1 cellular context compared by ENCODE assay signal in the genomic region with DNA sequence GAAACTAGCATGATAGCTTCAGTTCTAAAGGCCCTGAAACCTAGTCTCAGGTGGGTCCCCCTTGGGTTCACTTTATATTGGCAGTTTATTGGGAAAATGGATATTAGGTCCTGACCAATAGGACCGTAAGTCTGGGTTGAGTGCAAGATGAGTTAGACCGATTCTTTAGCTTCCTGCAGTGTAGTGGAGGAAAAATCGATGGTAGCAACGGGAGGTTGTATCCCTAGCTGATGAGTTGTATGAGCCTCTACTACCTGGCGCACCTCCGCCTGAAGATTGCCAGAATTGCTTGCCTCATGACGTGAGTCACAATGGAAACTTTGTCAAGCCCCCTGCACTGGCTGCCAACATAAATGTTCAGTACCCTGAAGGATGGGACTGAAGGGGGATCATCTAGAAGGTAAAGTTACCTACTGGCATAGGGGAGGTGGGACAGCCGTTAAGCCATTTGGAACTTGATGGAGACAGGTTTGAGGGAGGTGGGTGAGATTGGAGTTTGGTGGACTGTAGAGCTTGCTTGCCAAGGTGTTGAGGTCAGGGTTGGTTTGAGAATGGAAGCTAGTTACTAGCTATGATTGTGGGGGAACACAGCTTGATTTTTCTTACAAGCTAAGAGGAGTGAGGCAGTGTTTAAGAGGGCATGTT.
TF ChIP-seq lines count a peak whose summit lies in the region.

No MANE protein-coding gene starts in this region.

TF ChIP-seq in HepG2, 621 proteins besides CTCF, POLR2A, EP300 and RAD21 (continued from another document and continues in another):
- TF ChIP-seq, protein P1, sequence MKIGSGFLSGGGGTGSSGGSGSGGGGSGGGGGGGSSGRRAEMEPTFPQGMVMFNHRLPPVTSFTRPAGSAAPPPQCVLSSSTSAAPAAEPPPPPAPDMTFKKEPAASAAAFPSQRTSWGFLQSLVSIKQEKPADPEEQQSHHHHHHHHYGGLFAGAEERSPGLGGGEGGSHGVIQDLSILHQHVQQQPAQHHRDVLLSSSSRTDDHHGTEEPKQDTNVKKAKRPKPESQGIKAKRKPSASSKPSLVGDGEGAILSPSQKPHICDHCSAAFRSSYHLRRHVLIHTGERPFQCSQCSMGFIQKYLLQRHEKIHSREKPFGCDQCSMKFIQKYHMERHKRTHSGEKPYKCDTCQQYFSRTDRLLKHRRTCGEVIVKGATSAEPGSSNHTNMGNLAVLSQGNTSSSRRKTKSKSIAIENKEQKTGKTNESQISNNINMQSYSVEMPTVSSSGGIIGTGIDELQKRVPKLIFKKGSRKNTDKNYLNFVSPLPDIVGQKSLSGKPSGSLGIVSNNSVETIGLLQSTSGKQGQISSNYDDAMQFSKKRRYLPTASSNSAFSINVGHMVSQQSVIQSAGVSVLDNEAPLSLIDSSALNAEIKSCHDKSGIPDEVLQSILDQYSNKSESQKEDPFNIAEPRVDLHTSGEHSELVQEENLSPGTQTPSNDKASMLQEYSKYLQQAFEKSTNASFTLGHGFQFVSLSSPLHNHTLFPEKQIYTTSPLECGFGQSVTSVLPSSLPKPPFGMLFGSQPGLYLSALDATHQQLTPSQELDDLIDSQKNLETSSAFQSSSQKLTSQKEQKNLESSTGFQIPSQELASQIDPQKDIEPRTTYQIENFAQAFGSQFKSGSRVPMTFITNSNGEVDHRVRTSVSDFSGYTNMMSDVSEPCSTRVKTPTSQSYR (CRISPR knock-in tag; IDR thresholded peaks at IDR 0.05; ENCODE audit: borderline replicate concordance): no peak
- TF ChIP-seq ZNF547 (CRISPR knock-in tag; IDR thresholded peaks at IDR 0.05) (no peak), CREB1 (IDR thresholded peaks at IDR 0.05) (no peak), CREB1 (CRISPR knock-in tag; IDR thresholded peaks at IDR 0.05) (no peak; the same call in 1 of the 2 replicates), ZSCAN31 (CRISPR knock-in tag; IDR thresholded peaks at IDR 0.05; ENCODE audit: low read depth) (no peak), GTF3A (CRISPR knock-in tag; conservative IDR thresholded peaks at IDR 0.05) (no peak), STAT5B (CRISPR knock-in tag; IDR thresholded peaks at IDR 0.05) (peak; percentile 23; the same call in 1 of the 2 replicates), RARA (CRISPR knock-in tag; IDR thresholded peaks at IDR 0.05) (no peak), STAG1 (CRISPR knock-in tag; IDR thresholded peaks at IDR 0.05) (no peak), FOXJ3 (CRISPR knock-in tag; IDR thresholded peaks at IDR 0.05; ENCODE audit: borderline replicate concordance) (no peak), ZNF839 (CRISPR knock-in tag; IDR thresholded peaks at IDR 0.05; ENCODE audit: borderline replicate concordance) (no peak), YY1 (IDR thresholded peaks at IDR 0.05; ENCODE audit: insufficient read depth, insufficient replicate concordance, low read depth, low read length) (peak; percentile 6), ZNF326 (CRISPR knock-in tag; IDR thresholded peaks at IDR 0.05; ENCODE audit: borderline replicate concordance) (peak; percentile 42; the same call in 1 of the 2 replicates), HNF4A (CRISPR knock-in tag; IDR thresholded peaks at IDR 0.05) (no peak), MZF1 (CRISPR knock-in tag; IDR thresholded peaks at IDR 0.05; ENCODE audit: borderline replicate concordance) (no peak), ZNF564 (CRISPR knock-in tag; IDR thresholded peaks at IDR 0.05) (no peak), ZNF570 (CRISPR knock-in tag; IDR thresholded peaks at IDR 0.05; ENCODE audit: borderline replicate concordance) (no peak), JUND (CRISPR knock-in tag; IDR thresholded peaks at IDR 0.05) (0 out of 2 replicates have a peak, but pooled peaks have one; percentile 20), JUN (CRISPR knock-in tag; IDR thresholded peaks at IDR 0.05) (no peak), ZNF616 (CRISPR knock-in tag; IDR thresholded peaks at IDR 0.05; ENCODE audit: low read depth) (no peak), YEATS4 (CRISPR knock-in tag; IDR thresholded peaks at IDR 0.05; ENCODE audit: borderline replicate concordance) (peak; percentile 38; the same call in 1 of the 2 replicates), ZNF83 (CRISPR knock-in tag; IDR thresholded peaks at IDR 0.05; ENCODE audit: borderline replicate concordance) (no peak), PAF1 (CRISPR knock-in tag; IDR thresholded peaks at IDR 0.05) (peak; percentile 99), FLYWCH1 (CRISPR knock-in tag; IDR thresholded peaks at IDR 0.05) (no peak), TCF7 (IDR thresholded peaks at IDR 0.05; ENCODE audit: low read depth) (no peak), ZNF335 (CRISPR knock-in tag; IDR thresholded peaks at IDR 0.05) (no peak), KAT8 (CRISPR knock-in tag; IDR thresholded peaks at IDR 0.05) (no peak)
- TF ChIP-seq, protein P2, sequence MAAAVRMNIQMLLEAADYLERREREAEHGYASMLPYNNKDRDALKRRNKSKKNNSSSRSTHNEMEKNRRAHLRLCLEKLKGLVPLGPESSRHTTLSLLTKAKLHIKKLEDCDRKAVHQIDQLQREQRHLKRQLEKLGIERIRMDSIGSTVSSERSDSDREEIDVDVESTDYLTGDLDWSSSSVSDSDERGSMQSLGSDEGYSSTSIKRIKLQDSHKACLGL (CRISPR knock-in tag; IDR thresholded peaks at IDR 0.05): no peak
- TF ChIP-seq, protein P3, sequence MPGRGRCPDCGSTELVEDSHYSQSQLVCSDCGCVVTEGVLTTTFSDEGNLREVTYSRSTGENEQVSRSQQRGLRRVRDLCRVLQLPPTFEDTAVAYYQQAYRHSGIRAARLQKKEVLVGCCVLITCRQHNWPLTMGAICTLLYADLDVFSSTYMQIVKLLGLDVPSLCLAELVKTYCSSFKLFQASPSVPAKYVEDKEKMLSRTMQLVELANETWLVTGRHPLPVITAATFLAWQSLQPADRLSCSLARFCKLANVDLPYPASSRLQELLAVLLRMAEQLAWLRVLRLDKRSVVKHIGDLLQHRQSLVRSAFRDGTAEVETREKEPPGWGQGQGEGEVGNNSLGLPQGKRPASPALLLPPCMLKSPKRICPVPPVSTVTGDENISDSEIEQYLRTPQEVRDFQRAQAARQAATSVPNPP (CRISPR knock-in tag; IDR thresholded peaks at IDR 0.05): no peak
- TF ChIP-seq, protein P4, sequence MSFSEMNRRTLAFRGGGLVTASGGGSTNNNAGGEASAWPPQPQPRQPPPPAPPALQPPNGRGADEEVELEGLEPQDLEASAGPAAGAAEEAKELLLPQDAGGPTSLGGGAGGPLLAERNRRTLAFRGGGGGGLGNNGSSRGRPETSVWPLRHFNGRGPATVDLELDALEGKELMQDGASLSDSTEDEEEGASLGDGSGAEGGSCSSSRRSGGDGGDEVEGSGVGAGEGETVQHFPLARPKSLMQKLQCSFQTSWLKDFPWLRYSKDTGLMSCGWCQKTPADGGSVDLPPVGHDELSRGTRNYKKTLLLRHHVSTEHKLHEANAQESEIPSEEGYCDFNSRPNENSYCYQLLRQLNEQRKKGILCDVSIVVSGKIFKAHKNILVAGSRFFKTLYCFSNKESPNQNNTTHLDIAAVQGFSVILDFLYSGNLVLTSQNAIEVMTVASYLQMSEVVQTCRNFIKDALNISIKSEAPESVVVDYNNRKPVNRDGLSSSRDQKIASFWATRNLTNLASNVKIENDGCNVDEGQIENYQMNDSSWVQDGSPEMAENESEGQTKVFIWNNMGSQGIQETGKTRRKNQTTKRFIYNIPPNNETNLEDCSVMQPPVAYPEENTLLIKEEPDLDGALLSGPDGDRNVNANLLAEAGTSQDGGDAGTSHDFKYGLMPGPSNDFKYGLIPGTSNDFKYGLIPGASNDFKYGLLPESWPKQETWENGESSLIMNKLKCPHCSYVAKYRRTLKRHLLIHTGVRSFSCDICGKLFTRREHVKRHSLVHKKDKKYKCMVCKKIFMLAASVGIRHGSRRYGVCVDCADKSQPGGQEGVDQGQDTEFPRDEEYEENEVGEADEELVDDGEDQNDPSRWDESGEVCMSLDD (CRISPR knock-in tag; IDR thresholded peaks at IDR 0.05; ENCODE audit: borderline replicate concordance): no peak
- TF ChIP-seq, protein P5, sequence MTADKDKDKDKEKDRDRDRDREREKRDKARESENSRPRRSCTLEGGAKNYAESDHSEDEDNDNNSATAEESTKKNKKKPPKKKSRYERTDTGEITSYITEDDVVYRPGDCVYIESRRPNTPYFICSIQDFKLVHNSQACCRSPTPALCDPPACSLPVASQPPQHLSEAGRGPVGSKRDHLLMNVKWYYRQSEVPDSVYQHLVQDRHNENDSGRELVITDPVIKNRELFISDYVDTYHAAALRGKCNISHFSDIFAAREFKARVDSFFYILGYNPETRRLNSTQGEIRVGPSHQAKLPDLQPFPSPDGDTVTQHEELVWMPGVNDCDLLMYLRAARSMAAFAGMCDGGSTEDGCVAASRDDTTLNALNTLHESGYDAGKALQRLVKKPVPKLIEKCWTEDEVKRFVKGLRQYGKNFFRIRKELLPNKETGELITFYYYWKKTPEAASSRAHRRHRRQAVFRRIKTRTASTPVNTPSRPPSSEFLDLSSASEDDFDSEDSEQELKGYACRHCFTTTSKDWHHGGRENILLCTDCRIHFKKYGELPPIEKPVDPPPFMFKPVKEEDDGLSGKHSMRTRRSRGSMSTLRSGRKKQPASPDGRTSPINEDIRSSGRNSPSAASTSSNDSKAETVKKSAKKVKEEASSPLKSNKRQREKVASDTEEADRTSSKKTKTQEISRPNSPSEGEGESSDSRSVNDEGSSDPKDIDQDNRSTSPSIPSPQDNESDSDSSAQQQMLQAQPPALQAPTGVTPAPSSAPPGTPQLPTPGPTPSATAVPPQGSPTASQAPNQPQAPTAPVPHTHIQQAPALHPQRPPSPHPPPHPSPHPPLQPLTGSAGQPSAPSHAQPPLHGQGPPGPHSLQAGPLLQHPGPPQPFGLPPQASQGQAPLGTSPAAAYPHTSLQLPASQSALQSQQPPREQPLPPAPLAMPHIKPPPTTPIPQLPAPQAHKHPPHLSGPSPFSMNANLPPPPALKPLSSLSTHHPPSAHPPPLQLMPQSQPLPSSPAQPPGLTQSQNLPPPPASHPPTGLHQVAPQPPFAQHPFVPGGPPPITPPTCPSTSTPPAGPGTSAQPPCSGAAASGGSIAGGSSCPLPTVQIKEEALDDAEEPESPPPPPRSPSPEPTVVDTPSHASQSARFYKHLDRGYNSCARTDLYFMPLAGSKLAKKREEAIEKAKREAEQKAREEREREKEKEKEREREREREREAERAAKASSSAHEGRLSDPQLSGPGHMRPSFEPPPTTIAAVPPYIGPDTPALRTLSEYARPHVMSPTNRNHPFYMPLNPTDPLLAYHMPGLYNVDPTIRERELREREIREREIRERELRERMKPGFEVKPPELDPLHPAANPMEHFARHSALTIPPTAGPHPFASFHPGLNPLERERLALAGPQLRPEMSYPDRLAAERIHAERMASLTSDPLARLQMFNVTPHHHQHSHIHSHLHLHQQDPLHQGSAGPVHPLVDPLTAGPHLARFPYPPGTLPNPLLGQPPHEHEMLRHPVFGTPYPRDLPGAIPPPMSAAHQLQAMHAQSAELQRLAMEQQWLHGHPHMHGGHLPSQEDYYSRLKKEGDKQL (CRISPR knock-in tag; IDR thresholded peaks at IDR 0.05; ENCODE audit: low read depth): no peak
- TF ChIP-seq, protein P6, sequence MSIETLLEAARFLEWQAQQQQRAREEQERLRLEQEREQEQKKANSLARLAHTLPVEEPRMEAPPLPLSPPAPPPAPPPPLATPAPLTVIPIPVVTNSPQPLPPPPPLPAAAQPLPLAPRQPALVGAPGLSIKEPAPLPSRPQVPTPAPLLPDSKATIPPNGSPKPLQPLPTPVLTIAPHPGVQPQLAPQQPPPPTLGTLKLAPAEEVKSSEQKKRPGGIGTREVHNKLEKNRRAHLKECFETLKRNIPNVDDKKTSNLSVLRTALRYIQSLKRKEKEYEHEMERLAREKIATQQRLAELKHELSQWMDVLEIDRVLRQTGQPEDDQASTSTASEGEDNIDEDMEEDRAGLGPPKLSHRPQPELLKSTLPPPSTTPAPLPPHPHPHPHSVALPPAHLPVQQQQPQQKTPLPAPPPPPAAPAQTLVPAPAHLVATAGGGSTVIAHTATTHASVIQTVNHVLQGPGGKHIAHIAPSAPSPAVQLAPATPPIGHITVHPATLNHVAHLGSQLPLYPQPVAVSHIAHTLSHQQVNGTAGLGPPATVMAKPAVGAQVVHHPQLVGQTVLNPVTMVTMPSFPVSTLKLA (IDR thresholded peaks at IDR 0.05): no peak
- TF ChIP-seq, protein P7, sequence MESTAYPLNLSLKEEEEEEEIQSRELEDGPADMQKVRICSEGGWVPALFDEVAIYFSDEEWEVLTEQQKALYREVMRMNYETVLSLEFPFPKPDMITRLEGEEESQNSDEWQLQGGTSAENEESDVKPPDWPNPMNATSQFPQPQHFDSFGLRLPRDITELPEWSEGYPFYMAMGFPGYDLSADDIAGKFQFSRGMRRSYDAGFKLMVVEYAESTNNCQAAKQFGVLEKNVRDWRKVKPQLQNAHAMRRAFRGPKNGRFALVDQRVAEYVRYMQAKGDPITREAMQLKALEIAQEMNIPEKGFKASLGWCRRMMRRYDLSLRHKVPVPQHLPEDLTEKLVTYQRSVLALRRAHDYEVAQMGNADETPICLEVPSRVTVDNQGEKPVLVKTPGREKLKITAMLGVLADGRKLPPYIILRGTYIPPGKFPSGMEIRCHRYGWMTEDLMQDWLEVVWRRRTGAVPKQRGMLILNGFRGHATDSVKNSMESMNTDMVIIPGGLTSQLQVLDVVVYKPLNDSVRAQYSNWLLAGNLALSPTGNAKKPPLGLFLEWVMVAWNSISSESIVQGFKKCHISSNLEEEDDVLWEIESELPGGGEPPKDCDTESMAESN (CRISPR knock-in tag; conservative IDR thresholded peaks at IDR 0.05): peak; percentile 37; the same call in 1 of the 2 replicates
- TF ChIP-seq, protein P8, sequence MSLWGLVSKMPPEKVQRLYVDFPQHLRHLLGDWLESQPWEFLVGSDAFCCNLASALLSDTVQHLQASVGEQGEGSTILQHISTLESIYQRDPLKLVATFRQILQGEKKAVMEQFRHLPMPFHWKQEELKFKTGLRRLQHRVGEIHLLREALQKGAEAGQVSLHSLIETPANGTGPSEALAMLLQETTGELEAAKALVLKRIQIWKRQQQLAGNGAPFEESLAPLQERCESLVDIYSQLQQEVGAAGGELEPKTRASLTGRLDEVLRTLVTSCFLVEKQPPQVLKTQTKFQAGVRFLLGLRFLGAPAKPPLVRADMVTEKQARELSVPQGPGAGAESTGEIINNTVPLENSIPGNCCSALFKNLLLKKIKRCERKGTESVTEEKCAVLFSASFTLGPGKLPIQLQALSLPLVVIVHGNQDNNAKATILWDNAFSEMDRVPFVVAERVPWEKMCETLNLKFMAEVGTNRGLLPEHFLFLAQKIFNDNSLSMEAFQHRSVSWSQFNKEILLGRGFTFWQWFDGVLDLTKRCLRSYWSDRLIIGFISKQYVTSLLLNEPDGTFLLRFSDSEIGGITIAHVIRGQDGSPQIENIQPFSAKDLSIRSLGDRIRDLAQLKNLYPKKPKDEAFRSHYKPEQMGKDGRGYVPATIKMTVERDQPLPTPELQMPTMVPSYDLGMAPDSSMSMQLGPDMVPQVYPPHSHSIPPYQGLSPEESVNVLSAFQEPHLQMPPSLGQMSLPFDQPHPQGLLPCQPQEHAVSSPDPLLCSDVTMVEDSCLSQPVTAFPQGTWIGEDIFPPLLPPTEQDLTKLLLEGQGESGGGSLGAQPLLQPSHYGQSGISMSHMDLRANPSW (CRISPR knock-in tag; IDR thresholded peaks at IDR 0.05; ENCODE audit: borderline replicate concordance): no peak
